Comparison of ENCODE assay signal across 1 cellular context in the genomic region with DNA sequence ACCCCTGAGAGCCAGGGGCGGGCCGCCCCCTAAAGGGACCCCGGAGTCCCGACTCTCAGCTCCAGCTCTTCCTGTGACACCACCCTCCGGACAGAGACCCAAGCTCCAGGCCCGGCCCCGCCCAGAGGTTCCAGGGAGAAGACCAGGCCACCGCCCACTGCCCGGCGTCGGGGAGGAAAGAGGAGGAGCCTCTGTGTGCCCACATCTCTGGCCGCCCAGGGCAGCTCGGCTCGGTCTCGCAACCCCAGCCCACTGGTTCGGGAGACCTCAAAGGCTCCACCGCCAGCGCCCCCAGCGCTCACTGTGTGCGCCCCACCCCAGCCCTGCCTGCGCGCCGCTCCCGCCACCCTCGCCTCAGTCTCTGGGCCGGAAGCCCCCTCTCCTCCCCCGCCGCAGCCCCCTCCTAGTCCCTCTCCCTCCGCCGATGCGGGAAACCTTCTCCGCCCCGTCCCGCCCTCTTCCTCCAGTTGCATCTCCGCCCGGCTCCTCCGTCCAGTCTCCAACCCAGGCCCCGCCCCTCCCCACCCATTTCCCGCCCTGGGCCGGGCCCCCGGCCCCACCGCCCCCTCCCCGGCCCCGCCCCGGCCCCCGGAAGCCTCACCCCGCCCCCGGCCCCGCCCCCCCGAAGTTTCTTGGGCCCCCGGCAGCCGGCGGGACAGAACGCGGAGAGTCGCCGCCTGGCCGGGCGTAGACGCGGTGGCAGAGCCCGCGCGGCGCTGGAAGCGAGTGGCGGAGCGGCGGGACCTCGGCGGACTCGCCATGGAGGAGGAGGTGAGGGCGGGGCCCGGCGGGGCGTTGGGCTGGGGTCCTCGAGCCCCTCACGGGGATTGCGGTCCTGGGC.
A peak's percentile ranks its signal among the peaks of the same experiment; 100 is the strongest.
TF ChIP-seq lines count a peak whose summit lies in the region.

A gene with protein sequence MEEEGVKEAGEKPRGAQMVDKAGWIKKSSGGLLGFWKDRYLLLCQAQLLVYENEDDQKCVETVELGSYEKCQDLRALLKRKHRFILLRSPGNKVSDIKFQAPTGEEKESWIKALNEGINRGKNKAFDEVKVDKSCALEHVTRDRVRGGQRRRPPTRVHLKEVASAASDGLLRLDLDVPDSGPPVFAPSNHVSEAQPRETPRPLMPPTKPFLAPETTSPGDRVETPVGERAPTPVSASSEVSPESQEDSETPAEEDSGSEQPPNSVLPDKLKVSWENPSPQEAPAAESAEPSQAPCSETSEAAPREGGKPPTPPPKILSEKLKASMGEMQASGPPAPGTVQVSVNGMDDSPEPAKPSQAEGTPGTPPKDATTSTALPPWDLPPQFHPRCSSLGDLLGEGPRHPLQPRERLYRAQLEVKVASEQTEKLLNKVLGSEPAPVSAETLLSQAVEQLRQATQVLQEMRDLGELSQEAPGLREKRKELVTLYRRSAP (plus strand): TSS at position 658 of the 841 bp plus-strand sequence. CDS start 102 bp downstream, at position 760.

TF ChIP-seq in HepG2, 621 proteins besides CTCF, POLR2A, EP300 and RAD21 (continued from another document):
- no peak for TF ChIP-seq HNF1A (IDR thresholded peaks at IDR 0.05; ENCODE audit: low read depth)
- no peak for TF ChIP-seq HNF1A (CRISPR knock-in tag; IDR thresholded peaks at IDR 0.05; ENCODE audit: borderline replicate concordance)
- no peak for TF ChIP-seq KAT7 (CRISPR knock-in tag; IDR thresholded peaks at IDR 0.05; ENCODE audit: borderline replicate concordance)
- no peak for TF ChIP-seq ARNT (IDR thresholded peaks at IDR 0.05)
- no peak for TF ChIP-seq BHLHE40 (IDR thresholded peaks at IDR 0.05; ENCODE audit: low read length)
- TF ChIP-seq ESRRA (CRISPR knock-in tag; IDR thresholded peaks at IDR 0.05; ENCODE audit: low read depth), result no peak
- no peak for TF ChIP-seq PPARG (CRISPR knock-in tag; conservative IDR thresholded peaks at IDR 0.05)
- no peak for TF ChIP-seq E2F5 (CRISPR knock-in tag; conservative IDR thresholded peaks at IDR 0.05)
- TF ChIP-seq NCOA5 (CRISPR knock-in tag; IDR thresholded peaks at IDR 0.05), result no peak
- no peak for TF ChIP-seq ZNF24 (IDR thresholded peaks at IDR 0.05)
- TF ChIP-seq ZSCAN30 (CRISPR knock-in tag; IDR thresholded peaks at IDR 0.05), result no peak
- TF ChIP-seq GTF2F1 (IDR thresholded peaks at IDR 0.05; ENCODE audit: low read length), result no peak
- TF ChIP-seq, protein P1, sequence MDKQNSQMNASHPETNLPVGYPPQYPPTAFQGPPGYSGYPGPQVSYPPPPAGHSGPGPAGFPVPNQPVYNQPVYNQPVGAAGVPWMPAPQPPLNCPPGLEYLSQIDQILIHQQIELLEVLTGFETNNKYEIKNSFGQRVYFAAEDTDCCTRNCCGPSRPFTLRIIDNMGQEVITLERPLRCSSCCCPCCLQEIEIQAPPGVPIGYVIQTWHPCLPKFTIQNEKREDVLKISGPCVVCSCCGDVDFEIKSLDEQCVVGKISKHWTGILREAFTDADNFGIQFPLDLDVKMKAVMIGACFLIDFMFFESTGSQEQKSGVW (CRISPR knock-in tag; IDR thresholded peaks at IDR 0.05; ENCODE audit: borderline replicate concordance), result no peak
- no peak for TF ChIP-seq ZNF143 (CRISPR knock-in tag; IDR thresholded peaks at IDR 0.05)
- TF ChIP-seq TIGD3 (CRISPR knock-in tag; IDR thresholded peaks at IDR 0.05; ENCODE audit: borderline replicate concordance), result no peak
- no peak for TF ChIP-seq TGIF2 (CRISPR knock-in tag; IDR thresholded peaks at IDR 0.05)
- TF ChIP-seq, protein P2, sequence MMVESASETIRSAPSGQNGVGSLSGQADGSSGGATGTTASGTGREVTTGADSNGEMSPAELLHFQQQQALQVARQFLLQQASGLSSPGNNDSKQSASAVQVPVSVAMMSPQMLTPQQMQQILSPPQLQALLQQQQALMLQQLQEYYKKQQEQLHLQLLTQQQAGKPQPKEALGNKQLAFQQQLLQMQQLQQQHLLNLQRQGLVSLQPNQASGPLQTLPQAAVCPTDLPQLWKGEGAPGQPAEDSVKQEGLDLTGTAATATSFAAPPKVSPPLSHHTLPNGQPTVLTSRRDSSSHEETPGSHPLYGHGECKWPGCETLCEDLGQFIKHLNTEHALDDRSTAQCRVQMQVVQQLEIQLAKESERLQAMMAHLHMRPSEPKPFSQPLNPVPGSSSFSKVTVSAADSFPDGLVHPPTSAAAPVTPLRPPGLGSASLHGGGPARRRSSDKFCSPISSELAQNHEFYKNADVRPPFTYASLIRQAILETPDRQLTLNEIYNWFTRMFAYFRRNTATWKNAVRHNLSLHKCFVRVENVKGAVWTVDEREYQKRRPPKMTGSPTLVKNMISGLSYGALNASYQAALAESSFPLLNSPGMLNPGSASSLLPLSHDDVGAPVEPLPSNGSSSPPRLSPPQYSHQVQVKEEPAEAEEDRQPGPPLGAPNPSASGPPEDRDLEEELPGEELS (CRISPR knock-in tag; IDR thresholded peaks at IDR 0.05), result peak; percentile 33; the same call in 1 of the 2 replicates
- TF ChIP-seq NCOA2 (CRISPR knock-in tag; IDR thresholded peaks at IDR 0.05), result no peak
- no peak for TF ChIP-seq HDAC6 (IDR thresholded peaks at IDR 0.05; ENCODE audit: low read depth, low read length)
- TF ChIP-seq ZNF562 (CRISPR knock-in tag; IDR thresholded peaks at IDR 0.05; ENCODE audit: borderline replicate concordance), result no peak
- peak; percentile 78 for TF ChIP-seq HNRNPK (IDR thresholded peaks at IDR 0.05; ENCODE audit: low read depth, low read length, poor library complexity, severe bottlenecking)
- no peak for TF ChIP-seq ZNF296 (CRISPR knock-in tag; conservative IDR thresholded peaks at IDR 0.05)
- TF ChIP-seq, protein P3, sequence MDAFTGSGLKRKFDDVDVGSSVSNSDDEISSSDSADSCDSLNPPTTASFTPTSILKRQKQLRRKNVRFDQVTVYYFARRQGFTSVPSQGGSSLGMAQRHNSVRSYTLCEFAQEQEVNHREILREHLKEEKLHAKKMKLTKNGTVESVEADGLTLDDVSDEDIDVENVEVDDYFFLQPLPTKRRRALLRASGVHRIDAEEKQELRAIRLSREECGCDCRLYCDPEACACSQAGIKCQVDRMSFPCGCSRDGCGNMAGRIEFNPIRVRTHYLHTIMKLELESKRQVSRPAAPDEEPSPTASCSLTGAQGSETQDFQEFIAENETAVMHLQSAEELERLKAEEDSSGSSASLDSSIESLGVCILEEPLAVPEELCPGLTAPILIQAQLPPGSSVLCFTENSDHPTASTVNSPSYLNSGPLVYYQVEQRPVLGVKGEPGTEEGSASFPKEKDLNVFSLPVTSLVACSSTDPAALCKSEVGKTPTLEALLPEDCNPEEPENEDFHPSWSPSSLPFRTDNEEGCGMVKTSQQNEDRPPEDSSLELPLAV (CRISPR knock-in tag; conservative IDR thresholded peaks at IDR 0.05; ENCODE audit: low read depth), result no peak
- TF ChIP-seq ZNF598 (CRISPR knock-in tag; IDR thresholded peaks at IDR 0.05; ENCODE audit: borderline replicate concordance), result no peak
- no peak for TF ChIP-seq MLLT10 (CRISPR knock-in tag; IDR thresholded peaks at IDR 0.05)
- no peak for TF ChIP-seq SMC3 (IDR thresholded peaks at IDR 0.05; ENCODE audit: low read length)
- TF ChIP-seq KDM1A (CRISPR knock-in tag; IDR thresholded peaks at IDR 0.05), result no peak
- TF ChIP-seq, protein P4, sequence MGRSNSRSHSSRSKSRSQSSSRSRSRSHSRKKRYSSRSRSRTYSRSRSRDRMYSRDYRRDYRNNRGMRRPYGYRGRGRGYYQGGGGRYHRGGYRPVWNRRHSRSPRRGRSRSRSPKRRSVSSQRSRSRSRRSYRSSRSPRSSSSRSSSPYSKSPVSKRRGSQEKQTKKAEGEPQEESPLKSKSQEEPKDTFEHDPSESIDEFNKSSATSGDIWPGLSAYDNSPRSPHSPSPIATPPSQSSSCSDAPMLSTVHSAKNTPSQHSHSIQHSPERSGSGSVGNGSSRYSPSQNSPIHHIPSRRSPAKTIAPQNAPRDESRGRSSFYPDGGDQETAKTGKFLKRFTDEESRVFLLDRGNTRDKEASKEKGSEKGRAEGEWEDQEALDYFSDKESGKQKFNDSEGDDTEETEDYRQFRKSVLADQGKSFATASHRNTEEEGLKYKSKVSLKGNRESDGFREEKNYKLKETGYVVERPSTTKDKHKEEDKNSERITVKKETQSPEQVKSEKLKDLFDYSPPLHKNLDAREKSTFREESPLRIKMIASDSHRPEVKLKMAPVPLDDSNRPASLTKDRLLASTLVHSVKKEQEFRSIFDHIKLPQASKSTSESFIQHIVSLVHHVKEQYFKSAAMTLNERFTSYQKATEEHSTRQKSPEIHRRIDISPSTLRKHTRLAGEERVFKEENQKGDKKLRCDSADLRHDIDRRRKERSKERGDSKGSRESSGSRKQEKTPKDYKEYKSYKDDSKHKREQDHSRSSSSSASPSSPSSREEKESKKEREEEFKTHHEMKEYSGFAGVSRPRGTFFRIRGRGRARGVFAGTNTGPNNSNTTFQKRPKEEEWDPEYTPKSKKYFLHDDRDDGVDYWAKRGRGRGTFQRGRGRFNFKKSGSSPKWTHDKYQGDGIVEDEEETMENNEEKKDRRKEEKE (IDR thresholded peaks at IDR 0.05), result no peak
- TF ChIP-seq ZNF12 (CRISPR knock-in tag; IDR thresholded peaks at IDR 0.05), result 0 out of 2 replicates have a peak, but pooled peaks have one; percentile 10
- no peak for TF ChIP-seq EHMT2 (IDR thresholded peaks at IDR 0.05; ENCODE audit: borderline replicate concordance, low read depth, low read length)
- TF ChIP-seq ZSCAN21 (CRISPR knock-in tag; IDR thresholded peaks at IDR 0.05; ENCODE audit: borderline replicate concordance), result no peak
- TF ChIP-seq ZFP36 (IDR thresholded peaks at IDR 0.05; ENCODE audit: borderline replicate concordance, low read depth, low read length, partially characterized antibody), result no peak
- TF ChIP-seq NFATC3 (CRISPR knock-in tag; IDR thresholded peaks at IDR 0.05), result no peak
